ENCODE assay signal across 19 cellular contexts in the genomic region with DNA sequence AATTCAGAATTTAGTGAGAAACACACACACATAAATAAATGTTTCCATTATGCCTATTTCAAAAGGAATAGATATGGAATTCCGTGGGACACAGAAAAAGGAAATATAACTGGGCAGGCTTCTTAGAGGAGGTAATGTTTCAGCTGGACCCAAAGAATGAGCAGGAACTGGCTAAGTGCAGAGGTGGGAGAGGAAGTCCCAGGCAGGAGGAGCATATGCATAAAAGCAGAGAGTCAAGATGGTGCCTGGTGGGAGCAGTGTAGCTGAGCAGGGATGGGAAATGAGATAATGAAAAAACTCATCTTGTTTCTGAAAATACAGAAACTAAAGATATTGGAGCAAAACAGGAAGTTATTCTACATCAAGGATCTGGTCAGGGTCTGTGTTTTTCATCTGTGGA.
"Had no signal": no experiment of that assay in that cellular context is flagged by ENCODE, and none has a peak within 500 bp of the region (broad histone marks: within the 10 kb centered on the region; RNA-seq: fewer than 3 reads in every experiment).

No MANE protein-coding gene starts in this region.

- DNase-seq: Kasumi-1, MV-4-11, NCI-H1048, NCI-H1105, NCI-H1417, NCI-H1436 treated with DMSO at 0.1 percent for 48 hours, NCI-H1694, NCI-H187 treated with DMSO at 0.1 percent for 48 hours, NCI-H2029 treated with DMSO at 0.1 percent for 48 hours, NCI-H2227 treated with DMSO at 0.1 percent for 48 hours, NCI-H446, NCI-H510A, NCI-H524 treated with DMSO at 0.1 percent for 48 hours, NCI-H69, NCI-H774, PC-9, Peyer's patch, SHP77 treated with DMSO at 0.1 percent for 48 hours, SJCRH30 had no signal
